In genomic region chr10:13658864-13659685, GRCh38 we compare ENCODE assay signal across 9 cellular contexts.
DNase-seq lines count a peak whose midpoint lies in the region; ATAC-seq lines count a peak whose summit lies in the region.
"Had no signal": no experiment of that assay in that cellular context is flagged by ENCODE, and none has a peak within 500 bp of the region (broad histone marks: within the 10 kb centered on the region; RNA-seq: fewer than 3 reads in every experiment).

No MANE protein-coding gene starts in this region.

- no peaks in the 10 kb centered on the region for H3K9me3 Mint-ChIP-seq in activated T-cell treated with anti-CD3 and anti-CD28 coated beads, Interleukin-2, amount 50 U/mL, for 24 hours

- peak overlapping the region; percentile 58 for H3K4me3 Mint-ChIP-seq in activated T-cell treated with anti-CD3 and anti-CD28 coated beads, Interleukin-2, amount 50 U/mL, for 24 hours

- peak overlapping the region; percentile 55 for H3K27ac Mint-ChIP-seq in activated T-cell treated with anti-CD3 and anti-CD28 coated beads, Interleukin-2, amount 50 U/mL, for 24 hours

- peak overlapping the region; percentile 40 for H3K27ac ChIP-seq in thymus (ENCODE audit: low read depth)

- H3K27me3 Mint-ChIP-seq in activated T-cell treated with anti-CD3 and anti-CD28 coated beads, Interleukin-2, amount 50 U/mL, for 24 hours, result no peaks in the 10 kb centered on the region

- peak; percentile 54 for DNase-seq in activated T-cell treated with anti-CD3 and anti-CD28 coated beads, Interleukin-2, amount 50 U/mL, for 24 hours
- no peak for DNase-seq in activated T-cell treated with anti-CD3 and anti-CD28 coated beads, Interleukin-2, amount 50 U/mL, for 1 hour
- DNase-seq in cerebellum (ENCODE audit: low spot score) (peak; percentile 55), left lobe of liver (ENCODE audit: low spot score) (no peak), NCI-H69 (lab: John Stamatoyannopoulos, UW) (no peak), COR-L47 (lab: John Stamatoyannopoulos, UW) (no peak)
- DNase-seq in activated CD4-positive, alpha-beta T cell treated with anti-CD3 and anti-CD28 coated beads for 1 hour, result no peak
- DNase-seq: NCI-H1048 had no signal

- 31% methylated on average over 21 of the region's 21 CpGs for WGBS in thymus

- H3K27me3 ChIP-seq in thymus (ENCODE audit: control insufficient read depth, insufficient read depth), result no peaks in the 10 kb centered on the region

- peak; percentile 51 for ATAC-seq in left lobe of liver

- H3K4me3 ChIP-seq in thymus (ENCODE audit: low read length), result no peak overlapping the region

- H3K36me3 Mint-ChIP-seq in activated T-cell treated with anti-CD3 and anti-CD28 coated beads, Interleukin-2, amount 50 U/mL, for 24 hours (ENCODE audit: low read depth), result no peaks in the 10 kb centered on the region

- H3K9me3 ChIP-seq in thymus (ENCODE audit: control insufficient read depth), result no peaks in the 10 kb centered on the region

- H3K4me1 Mint-ChIP-seq in activated T-cell treated with anti-CD3 and anti-CD28 coated beads, Interleukin-2, amount 50 U/mL, for 24 hours (ENCODE audit: low read depth), result peaks cover 21% of the 10 kb centered on the region

- H3K36me3 ChIP-seq in thymus (ENCODE audit: control insufficient read depth, insufficient read depth), result peaks cover 12% of the 10 kb centered on the region

- peaks cover 17% of the 10 kb centered on the region for H3K4me1 ChIP-seq in thymus (ENCODE audit: control insufficient read depth, insufficient read depth, low read length)

Comparison
In these comparisons a context has a peak if more than half of its experiments do, and no peak if none do; other contexts are left out.
1. DNase-seq: peak in activated T-cell treated with anti-CD3 and anti-CD28 coated beads, Interleukin-2, amount 50 U/mL, for 24 hours (single experiment) and cerebellum (single experiment); none in activated T-cell treated with anti-CD3 and anti-CD28 coated beads, Interleukin-2, amount 50 U/mL, for 1 hour (single experiment), left lobe of liver (single experiment), NCI-H69 (single experiment), activated CD4-positive, alpha-beta T cell treated with anti-CD3 and anti-CD28 coated beads for 1 hour (single experiment) and COR-L47 (single experiment).